ENCODE assay signal across 7 cellular contexts in genomic region chr13:99410646-99411475, GRCh38.
DNase-seq lines count a peak whose midpoint lies in the region; ATAC-seq, FAIRE-seq and TF ChIP-seq lines count a peak whose summit lies in the region.
"Not testable (repeated sequence)": the region's sequence is repeated elsewhere in the genome, so short reads cannot be mapped to it uniquely, and the experiment has no call there.

No MANE protein-coding gene starts in this region.

- H3K27ac Mint-ChIP-seq in GM23338; MCF 10A (ENCODE audit: low read depth, unreplicated experiment): not testable (repeated sequence)
- peak overlapping the region; percentile 37 for H3K27ac Mint-ChIP-seq in activated T-cell treated with anti-CD3 and anti-CD28 coated beads, Interleukin-2, amount 50 U/mL, for 24 hours

- not testable (repeated sequence) for H3K4me3 ChIP-seq in GM23338; trophoblast cell (ENCODE audit: low read depth, low read length)

- H3K36me3 ChIP-seq in GM23338 (ENCODE audit: insufficient read depth); trophoblast cell (ENCODE audit: control insufficient read depth in 1 of 2, insufficient read depth in 2 of 2, low read length in 2 of 2): not testable (repeated sequence)

- H3K27ac ChIP-seq in GM23338 (ENCODE audit: low read depth); trophoblast cell (ENCODE audit: low read depth, low read length): not testable (repeated sequence)

- peaks cover 12% of the 10 kb centered on the region for H3K9me3 ChIP-seq in trophoblast cell (ENCODE audit: insufficient read depth, low read depth, low read length)

- H3K27me3 ChIP-seq in GM23338 (ENCODE audit: insufficient read depth); trophoblast cell (ENCODE audit: insufficient read depth, low read length): not testable (repeated sequence)

- H3K9ac ChIP-seq in trophoblast cell (ENCODE audit: low read length): not testable (repeated sequence)

- 0 out of 2 replicates have a peak overlapping the region, but pooled peaks have one; percentile 12 for H2AFZ ChIP-seq in GM23338
- not testable (repeated sequence) for H2AFZ ChIP-seq in trophoblast cell (ENCODE audit: insufficient read depth, low read length, poor library complexity)

- H3K14ac ChIP-seq in trophoblast cell (ENCODE audit: low read length): not testable (repeated sequence)

- WGBS in trophoblast cell (ENCODE audit: extremely low coverage, insufficient coverage, insufficient read length): no CpG with 5 or more reads among the region's 13 CpGs

- DNase-seq in GM12892 (ENCODE audit: insufficient read length); GM19239 (ENCODE audit: insufficient read length, low spot score); GM23338 (ENCODE audit: low spot score); activated T-cell treated with anti-CD3 and anti-CD28 coated beads, Interleukin-2, amount 50 U/mL, for 24 hours: not testable (repeated sequence)
- peak; percentile 23 for DNase-seq in LHCN-M2 (ENCODE audit: low read depth)
- DNase-seq in MCF 10A (ENCODE audit: unreplicated experiment): peak; percentile 16
- peak; percentile 20 to 21 for DNase-seq in trophoblast cell

- not testable (repeated sequence) for H3K79me2 ChIP-seq in GM23338 (replicated peaks; ENCODE audit: insufficient read depth); trophoblast cell (ENCODE audit: control insufficient read depth, insufficient read depth, low read length, poor library complexity)

- H4K91ac ChIP-seq in trophoblast cell (ENCODE audit: low read depth, low read length): not testable (repeated sequence)

- POLR2A ChIA-PET in MCF 10A (lab: Yijun Ruan, JAX): not testable (repeated sequence)

- not testable (repeated sequence) for H3K36me3 Mint-ChIP-seq in GM23338 (ENCODE audit: low read depth); MCF 10A (ENCODE audit: insufficient read depth, unreplicated experiment)
- H3K36me3 Mint-ChIP-seq in activated T-cell treated with anti-CD3 and anti-CD28 coated beads, Interleukin-2, amount 50 U/mL, for 24 hours (ENCODE audit: low read depth): peaks cover 16% of the 10 kb centered on the region

- not testable (repeated sequence) for H2BK5ac ChIP-seq in trophoblast cell (ENCODE audit: low read depth, low read length, poor library complexity)

- not testable (repeated sequence) for H3F3A ChIP-seq in GM23338 (replicated peaks; ENCODE audit: low read depth)

- not testable (repeated sequence) for H3K9me3 Mint-ChIP-seq in GM23338; activated T-cell treated with anti-CD3 and anti-CD28 coated beads, Interleukin-2, amount 50 U/mL, for 24 hours; MCF 10A (ENCODE audit: unreplicated experiment)

- H3K18ac ChIP-seq in trophoblast cell (ENCODE audit: low read length): not testable (repeated sequence)

- H3K4me1 Mint-ChIP-seq in GM23338; MCF 10A (ENCODE audit: insufficient read depth, unreplicated experiment): not testable (repeated sequence)
- peaks cover 29% of the 10 kb centered on the region for H3K4me1 Mint-ChIP-seq in activated T-cell treated with anti-CD3 and anti-CD28 coated beads, Interleukin-2, amount 50 U/mL, for 24 hours (ENCODE audit: low read depth)

- not testable (repeated sequence) for H4K12ac ChIP-seq in trophoblast cell (ENCODE audit: low read depth, low read length)

- TF ChIP-seq CTCF in GM23338 (conservative IDR thresholded peaks at IDR 0.05; ENCODE audit: low read depth in 2 of 2); MCF 10A (IDR thresholded peaks at IDR 0.05; ENCODE audit: unreplicated experiment): not testable (repeated sequence)

- H3K4me3 Mint-ChIP-seq in GM23338; activated T-cell treated with anti-CD3 and anti-CD28 coated beads, Interleukin-2, amount 50 U/mL, for 24 hours; MCF 10A (ENCODE audit: unreplicated experiment): not testable (repeated sequence)

- H3K9me2 ChIP-seq in GM23338 (ENCODE audit: insufficient read depth): not testable (repeated sequence)

- not testable (repeated sequence) for H2AK5ac ChIP-seq in trophoblast cell (ENCODE audit: low read length)

- FAIRE-seq in GM12892 (lab: Jason Lieb, UNC): peak; percentile 91
- peak; percentile 92 for FAIRE-seq in GM19239 (lab: Jason Lieb, UNC)

- not testable (repeated sequence) for H2BK12ac ChIP-seq in trophoblast cell (ENCODE audit: low read length)

- H3K4me2 ChIP-seq in GM23338: 0 out of 2 replicates have a peak overlapping the region, but pooled peaks have one; percentile 42
- H3K4me2 ChIP-seq in trophoblast cell (ENCODE audit: low read length): not testable (repeated sequence)

- not testable (repeated sequence) for TF ChIP-seq POLR2A in GM12892 (IDR thresholded peaks at IDR 0.05; ENCODE audit: low read depth, low read length)

- CTCF ChIA-PET in MCF 10A (lab: Yijun Ruan, JAX): interaction anchor here (0.8 to 2.3 kb wide), 3 partner anchors 26 to 144 kb away, joined by 3 to 11 read pairs (median 4); no protein-coding TSS in a partner anchor

- not testable (repeated sequence) for BruUV-seq in MCF 10A (replicated peaks; lab: Mats Ljungman, UMichigan)

- not testable (repeated sequence) for H3K4me1 ChIP-seq in GM23338 (ENCODE audit: insufficient read depth); trophoblast cell (ENCODE audit: control insufficient read depth in 1 of 2, insufficient read depth in 2 of 2, low read length in 2 of 2)

- ATAC-seq in GM23338: peak; percentile 65

- not testable (repeated sequence) for H3K79me1 ChIP-seq in trophoblast cell (ENCODE audit: low read length)

- not testable (repeated sequence) for H2BK120ac ChIP-seq in trophoblast cell (ENCODE audit: insufficient read depth, low read length, poor library complexity)

- H3K27me3 Mint-ChIP-seq in GM23338 (ENCODE audit: insufficient read depth, low read depth, poor library complexity); activated T-cell treated with anti-CD3 and anti-CD28 coated beads, Interleukin-2, amount 50 U/mL, for 24 hours: not testable (repeated sequence)
- peaks cover 10% of the 10 kb centered on the region for H3K27me3 Mint-ChIP-seq in MCF 10A (ENCODE audit: insufficient read depth, unreplicated experiment)

- not testable (repeated sequence) for H3K4ac ChIP-seq in trophoblast cell (ENCODE audit: low read depth, low read length)

- intact Hi-C loops in MCF 10A (cut with micrococcal nuclease): not testable (repeated sequence)

- not testable (repeated sequence) for H3K23ac ChIP-seq in trophoblast cell (ENCODE audit: low read length)

- not testable (repeated sequence) for H4K8ac ChIP-seq in trophoblast cell (ENCODE audit: low read depth, low read length)

- H4K20me1 ChIP-seq in GM23338 (replicated peaks; ENCODE audit: insufficient read depth): not testable (repeated sequence)
